17 cellular contexts compared by ENCODE assay signal in the genomic region with DNA sequence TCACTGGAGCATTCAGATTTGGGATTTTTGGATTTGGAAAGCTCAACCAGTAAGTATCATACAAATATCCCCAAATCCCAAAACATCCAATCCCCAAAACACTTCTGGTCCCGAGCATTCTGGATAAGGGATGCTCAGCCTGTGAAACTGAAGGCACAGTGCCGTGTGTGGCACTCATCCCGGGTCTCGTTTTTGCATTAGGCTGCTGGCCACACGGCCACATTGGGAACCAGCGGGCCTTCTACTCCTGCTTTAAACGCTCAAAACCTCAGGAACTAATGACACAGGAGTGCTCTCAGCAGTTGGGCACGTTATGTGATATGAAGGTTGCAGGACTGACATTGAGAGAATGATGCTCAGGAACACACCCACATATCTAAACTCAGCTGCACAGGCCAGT. TPM values are rescaled to one million over a fixed set of nuclear protein-coding genes. Genes with fewer than 3 reads are reported as not detected.
DNase-seq lines count a peak whose midpoint lies in the region; ATAC-seq and TF ChIP-seq lines count a peak whose summit lies in the region.
"Had no signal": no experiment of that assay in that cellular context is flagged by ENCODE, and none has a peak within 500 bp of the region (broad histone marks: within the 10 kb centered on the region; RNA-seq: fewer than 3 reads in every experiment).

No MANE protein-coding gene starts in this region.

- H3K27me3 Mint-ChIP-seq in activated T-cell treated with anti-CD3 and anti-CD28 coated beads, Interleukin-2, amount 50 U/mL, for 24 hours, result no peaks in the 10 kb centered on the region
- H3K27me3 Mint-ChIP-seq in activated T-cell treated with anti-CD3 and anti-CD28 coated beads, Interleukin-2, amount 50 U/mL, for 72 hours (ENCODE audit: low read depth), result no peaks in the 10 kb centered on the region
- H3K27me3 Mint-ChIP-seq in WTC11 (ENCODE audit: low read depth) (no peaks in the 10 kb centered on the region), glutamatergic neuron (ENCODE audit: unreplicated experiment) (peaks cover 16% of the 10 kb centered on the region)

- no peak for TF ChIP-seq POLR2A in spleen (IDR thresholded peaks at IDR 0.05)

- 76 to 92% (median 86%) methylated on average over 8 of the region's 8 CpGs for WGBS in spleen, 5 donors

- no peaks in the 10 kb centered on the region for H3K36me3 Mint-ChIP-seq in activated T-cell treated with anti-CD3 and anti-CD28 coated beads, Interleukin-2, amount 50 U/mL, for 24 hours (ENCODE audit: low read depth)
- H3K36me3 Mint-ChIP-seq in activated T-cell treated with anti-CD3 and anti-CD28 coated beads, Interleukin-2, amount 50 U/mL, for 72 hours (ENCODE audit: insufficient read depth in 2 of 2), result no peaks in the 10 kb centered on the region
- H3K36me3 Mint-ChIP-seq in WTC11, result peaks cover 38% of the 10 kb centered on the region
- H3K36me3 Mint-ChIP-seq in glutamatergic neuron (ENCODE audit: unreplicated experiment), result no peaks in the 10 kb centered on the region
- H3K36me3 Mint-ChIP-seq: CD14-positive monocyte; CD8-positive, alpha-beta T cell had no signal

- DNase-seq in activated T-cell treated with anti-CD3 and anti-CD28 coated beads, Interleukin-2, amount 50 U/mL, for 24 hours, result peak; percentile 2
- DNase-seq in activated T-cell treated with anti-CD3 and anti-CD28 coated beads, Interleukin-2, amount 50 U/mL, for 72 hours, result no peak
- peak; percentile 4 for DNase-seq in WTC11 (ENCODE audit: low spot score)
- DNase-seq in glutamatergic neuron, result peak; percentile 7
- peak; percentile 31 for DNase-seq in spleen
- DNase-seq in left lung, result no peak
- DNase-seq: CD8-positive, alpha-beta T cell; COR-L47; DMS153; DMS79 treated with DMSO at 0.1 percent for 48 hours; EL; GDM1 had no signal

- H3K4me1 Mint-ChIP-seq in activated T-cell treated with anti-CD3 and anti-CD28 coated beads, Interleukin-2, amount 50 U/mL, for 24 hours (ENCODE audit: low read depth), result no peaks in the 10 kb centered on the region
- H3K4me1 Mint-ChIP-seq in activated T-cell treated with anti-CD3 and anti-CD28 coated beads, Interleukin-2, amount 50 U/mL, for 72 hours (ENCODE audit: low read depth), result no peaks in the 10 kb centered on the region
- H3K4me1 Mint-ChIP-seq in WTC11, result peaks cover 6% of the 10 kb centered on the region
- H3K4me1 Mint-ChIP-seq in glutamatergic neuron (ENCODE audit: low read depth, unreplicated experiment), result peaks cover 41% of the 10 kb centered on the region
- H3K4me1 Mint-ChIP-seq: CD14-positive monocyte had no signal

- no peak for TF ChIP-seq CTCF in WTC11 (IDR thresholded peaks at IDR 0.05)
- TF ChIP-seq CTCF in glutamatergic neuron (IDR thresholded peaks at IDR 0.05; ENCODE audit: partially characterized antibody, unreplicated experiment), result no peak
- TF ChIP-seq CTCF in spleen (IDR thresholded peaks at IDR 0.05 in 8 of 11, conservative IDR thresholded peaks at IDR 0.05 in 3 of 11), result no peak
- TF ChIP-seq CTCF in left lung (IDR thresholded peaks at IDR 0.05), result no peak

- no peak overlapping the region for H3K27ac Mint-ChIP-seq in activated T-cell treated with anti-CD3 and anti-CD28 coated beads, Interleukin-2, amount 50 U/mL, for 24 hours
- H3K27ac Mint-ChIP-seq in activated T-cell treated with anti-CD3 and anti-CD28 coated beads, Interleukin-2, amount 50 U/mL, for 72 hours, result no peak overlapping the region
- H3K27ac Mint-ChIP-seq in WTC11 (no peak overlapping the region), glutamatergic neuron (ENCODE audit: unreplicated experiment) (no peak overlapping the region)
- H3K27ac Mint-ChIP-seq: CD14-positive monocyte; CD8-positive, alpha-beta T cell had no signal

- H3K36me3 ChIP-seq in spleen (no peaks in the 10 kb centered on the region), left lung (peaks cover 0 to 4% of the 10 kb centered on the region in 2 donors)

- POLR2A ChIA-PET in WTC11 (lab: Charles Lee), result no interaction called here

- H3K9me3 Mint-ChIP-seq in activated T-cell treated with anti-CD3 and anti-CD28 coated beads, Interleukin-2, amount 50 U/mL, for 24 hours, result no peaks in the 10 kb centered on the region
- H3K9me3 Mint-ChIP-seq in activated T-cell treated with anti-CD3 and anti-CD28 coated beads, Interleukin-2, amount 50 U/mL, for 72 hours, result no peaks in the 10 kb centered on the region
- no peaks in the 10 kb centered on the region for H3K9me3 Mint-ChIP-seq in WTC11
- H3K9me3 Mint-ChIP-seq in glutamatergic neuron (ENCODE audit: unreplicated experiment), result peaks cover 19% of the 10 kb centered on the region
- H3K9me3 Mint-ChIP-seq: CD8-positive, alpha-beta T cell had no signal

- H3K27me3 ChIP-seq in spleen (replicated peaks in 1 of 7) (peaks cover 0 to 32% (median 0%) of the 10 kb centered on the region in 7 donors), left lung (no peaks in the 10 kb centered on the region)

- intact Hi-C loops in spleen (cut with DNase I; ENCODE audit: low total_unique reads), result no loop called here
- intact Hi-C loops in left lung (cut with DNase I), result no loop called here

- H3K4me3 Mint-ChIP-seq in activated T-cell treated with anti-CD3 and anti-CD28 coated beads, Interleukin-2, amount 50 U/mL, for 24 hours, result no peak overlapping the region
- H3K4me3 Mint-ChIP-seq in activated T-cell treated with anti-CD3 and anti-CD28 coated beads, Interleukin-2, amount 50 U/mL, for 72 hours, result no peak overlapping the region
- H3K4me3 Mint-ChIP-seq in WTC11 (no peak overlapping the region), glutamatergic neuron (ENCODE audit: unreplicated experiment) (peak overlapping the region; percentile 81)
- H3K4me3 Mint-ChIP-seq: CD14-positive monocyte; CD8-positive, alpha-beta T cell had no signal

- CTCF ChIA-PET in WTC11 (lab: Charles Lee), result no interaction called here

- no peak for ATAC-seq in activated T-cell treated with anti-CD3 and anti-CD28 coated beads, Interleukin-2, amount 50 U/mL, for 72 hours (replicated peaks in 1 of 2)
- ATAC-seq in WTC11 (no peak), left lung (no peak), HG03139 (IDR thresholded peaks at IDR 0.05; ENCODE audit: unreplicated experiment) (no peak), GM21526 (IDR thresholded peaks at IDR 0.05; ENCODE audit: low FRiP score, unreplicated experiment) (no peak)
- ATAC-seq: CD8-positive, alpha-beta T cell; HCT116 had no signal

- H3K4me1 ChIP-seq in spleen, result peaks cover 0 to under 1% (median 0%) of the 10 kb centered on the region in 6 donors
- H3K4me1 ChIP-seq in left lung, result no peaks in the 10 kb centered on the region

- H3K9me3 ChIP-seq in spleen (no peaks in the 10 kb centered on the region), left lung (no peaks in the 10 kb centered on the region)

- H3K4me3 ChIP-seq in spleen (no peak overlapping the region), left lung (no peak overlapping the region)

- H3K27ac ChIP-seq in spleen (no peak overlapping the region), left lung (no peak overlapping the region)
- H3K27ac ChIP-seq: 22Rv1 had no signal

TF ChIP-seq in WTC11, 78 proteins besides CTCF, POLR2A, EP300 and RAD21 (continues in another document):
- TF ChIP-seq, protein P1, sequence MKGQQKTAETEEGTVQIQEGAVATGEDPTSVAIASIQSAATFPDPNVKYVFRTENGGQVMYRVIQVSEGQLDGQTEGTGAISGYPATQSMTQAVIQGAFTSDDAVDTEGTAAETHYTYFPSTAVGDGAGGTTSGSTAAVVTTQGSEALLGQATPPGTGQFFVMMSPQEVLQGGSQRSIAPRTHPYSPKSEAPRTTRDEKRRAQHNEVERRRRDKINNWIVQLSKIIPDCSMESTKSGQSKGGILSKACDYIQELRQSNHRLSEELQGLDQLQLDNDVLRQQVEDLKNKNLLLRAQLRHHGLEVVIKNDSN (CRISPR knock-in tag; IDR thresholded peaks at IDR 0.05), result no peak
- TF ChIP-seq, protein P2, sequence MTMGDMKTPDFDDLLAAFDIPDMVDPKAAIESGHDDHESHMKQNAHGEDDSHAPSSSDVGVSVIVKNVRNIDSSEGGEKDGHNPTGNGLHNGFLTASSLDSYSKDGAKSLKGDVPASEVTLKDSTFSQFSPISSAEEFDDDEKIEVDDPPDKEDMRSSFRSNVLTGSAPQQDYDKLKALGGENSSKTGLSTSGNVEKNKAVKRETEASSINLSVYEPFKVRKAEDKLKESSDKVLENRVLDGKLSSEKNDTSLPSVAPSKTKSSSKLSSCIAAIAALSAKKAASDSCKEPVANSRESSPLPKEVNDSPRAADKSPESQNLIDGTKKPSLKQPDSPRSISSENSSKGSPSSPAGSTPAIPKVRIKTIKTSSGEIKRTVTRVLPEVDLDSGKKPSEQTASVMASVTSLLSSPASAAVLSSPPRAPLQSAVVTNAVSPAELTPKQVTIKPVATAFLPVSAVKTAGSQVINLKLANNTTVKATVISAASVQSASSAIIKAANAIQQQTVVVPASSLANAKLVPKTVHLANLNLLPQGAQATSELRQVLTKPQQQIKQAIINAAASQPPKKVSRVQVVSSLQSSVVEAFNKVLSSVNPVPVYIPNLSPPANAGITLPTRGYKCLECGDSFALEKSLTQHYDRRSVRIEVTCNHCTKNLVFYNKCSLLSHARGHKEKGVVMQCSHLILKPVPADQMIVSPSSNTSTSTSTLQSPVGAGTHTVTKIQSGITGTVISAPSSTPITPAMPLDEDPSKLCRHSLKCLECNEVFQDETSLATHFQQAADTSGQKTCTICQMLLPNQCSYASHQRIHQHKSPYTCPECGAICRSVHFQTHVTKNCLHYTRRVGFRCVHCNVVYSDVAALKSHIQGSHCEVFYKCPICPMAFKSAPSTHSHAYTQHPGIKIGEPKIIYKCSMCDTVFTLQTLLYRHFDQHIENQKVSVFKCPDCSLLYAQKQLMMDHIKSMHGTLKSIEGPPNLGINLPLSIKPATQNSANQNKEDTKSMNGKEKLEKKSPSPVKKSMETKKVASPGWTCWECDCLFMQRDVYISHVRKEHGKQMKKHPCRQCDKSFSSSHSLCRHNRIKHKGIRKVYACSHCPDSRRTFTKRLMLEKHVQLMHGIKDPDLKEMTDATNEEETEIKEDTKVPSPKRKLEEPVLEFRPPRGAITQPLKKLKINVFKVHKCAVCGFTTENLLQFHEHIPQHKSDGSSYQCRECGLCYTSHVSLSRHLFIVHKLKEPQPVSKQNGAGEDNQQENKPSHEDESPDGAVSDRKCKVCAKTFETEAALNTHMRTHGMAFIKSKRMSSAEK (CRISPR knock-in tag; IDR thresholded peaks at IDR 0.05; ENCODE audit: borderline replicate concordance), result no peak
- TF ChIP-seq FOXK1 (CRISPR knock-in tag; IDR thresholded peaks at IDR 0.05) (no peak), NFE2L1 (CRISPR knock-in tag; IDR thresholded peaks at IDR 0.05) (no peak)
- TF ChIP-seq, protein P3, sequence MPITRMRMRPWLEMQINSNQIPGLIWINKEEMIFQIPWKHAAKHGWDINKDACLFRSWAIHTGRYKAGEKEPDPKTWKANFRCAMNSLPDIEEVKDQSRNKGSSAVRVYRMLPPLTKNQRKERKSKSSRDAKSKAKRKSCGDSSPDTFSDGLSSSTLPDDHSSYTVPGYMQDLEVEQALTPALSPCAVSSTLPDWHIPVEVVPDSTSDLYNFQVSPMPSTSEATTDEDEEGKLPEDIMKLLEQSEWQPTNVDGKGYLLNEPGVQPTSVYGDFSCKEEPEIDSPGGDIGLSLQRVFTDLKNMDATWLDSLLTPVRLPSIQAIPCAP (CRISPR knock-in tag; IDR thresholded peaks at IDR 0.05), result no peak

RNA-seq across cellular contexts. Expression of a gene that starts 35.6 kb away (rescaled TPM):
- 10 to 100 TPM; 21.8 to 29.1 TPM for total RNA-seq in activated T-cell treated with anti-CD3 and anti-CD28 coated beads, Interleukin-2, amount 50 U/mL, for 72 hours
- total RNA-seq in WTC11 (2021) (30.2 to 38.2 TPM (median 32.5 TPM) in 3 replicates), glutamatergic neuron (ENCODE audit: unreplicated experiment) (37.2 TPM), spleen (10 to 100 TPM; 12.1 to 21.0 (median 17.3) TPM), left lung (10 to 100 TPM; 16.9 to 22.3 TPM)
- polyA plus RNA-seq in spleen, result 10 to 100 TPM; 39.0 to 41.6 (median 39.6) TPM

Comparison
In these comparisons a context has a peak if more than half of its experiments do, and no peak if none do; other contexts are left out.
1. DNase-seq: peak in activated T-cell treated with anti-CD3 and anti-CD28 coated beads, Interleukin-2, amount 50 U/mL, for 24 hours (single experiment), WTC11 (single experiment), glutamatergic neuron (single experiment) and spleen (single experiment); none in activated T-cell treated with anti-CD3 and anti-CD28 coated beads, Interleukin-2, amount 50 U/mL, for 72 hours (0 of 2) and left lung (0 of 2).